Comparison of ENCODE assay signal across 15 cellular contexts in genomic region chr17:82288602-82288927, GRCh38. TPM values are rescaled to one million over a fixed set of nuclear protein-coding genes. Genes with fewer than 3 reads are reported as not detected.
DNase-seq lines count a peak whose midpoint lies in the region; ATAC-seq and TF ChIP-seq lines count a peak whose summit lies in the region.
"Had no signal": no experiment of that assay in that cellular context is flagged by ENCODE, and none has a peak within 500 bp of the region (broad histone marks: within the 10 kb centered on the region; RNA-seq: fewer than 3 reads in every experiment).

No MANE protein-coding gene starts in this region.

- no peak for TF ChIP-seq POLR2A in spleen (IDR thresholded peaks at IDR 0.05)

- ATAC-seq in lower lobe of right lung (peak in 1 of 2 donors; percentile 0), HG03521 (IDR thresholded peaks at IDR 0.05; ENCODE audit: unreplicated experiment) (no peak)
- ATAC-seq: activated CD4-positive, CD25-positive, alpha-beta regulatory T cell treated with anti-CD3 and anti-CD28 coated beads, Interleukin-2, amount 50 U/mL, for 24 hours had no signal

- peaks cover 27% of the 10 kb centered on the region for H3K36me3 Mint-ChIP-seq in Calu3 (ENCODE audit: insufficient read depth, unreplicated experiment)
- H3K36me3 Mint-ChIP-seq: activated naive CD8-positive, alpha-beta T cell treated with anti-CD3 and anti-CD28 coated beads, Interleukin-2, amount 10 ng/mL, durations not matched to agents 7 days and 5 days had no signal

- H3K4me3 ChIP-seq in SJSA1 (no peak overlapping the region), lower lobe of right lung (no peak overlapping the region), stomach smooth muscle (ENCODE audit: low read length in 2 of 2) (no peak overlapping the region), spleen (no peak overlapping the region)
- H3K4me3 ChIP-seq: tibial nerve had no signal

- H3K9me3 ChIP-seq in SJSA1 (replicated peaks) = no peaks in the 10 kb centered on the region
- no peaks in the 10 kb centered on the region for H3K9me3 ChIP-seq in lower lobe of right lung
- H3K9me3 ChIP-seq in stomach smooth muscle (ENCODE audit: control insufficient read depth in 2 of 2, low read length in 2 of 2) = no peaks in the 10 kb centered on the region
- H3K9me3 ChIP-seq in spleen = no peaks in the 10 kb centered on the region
- H3K9me3 ChIP-seq: tibial nerve had no signal

- no peaks in the 10 kb centered on the region for H3K27me3 ChIP-seq in SJSA1 (replicated peaks)
- H3K27me3 ChIP-seq in lower lobe of right lung (ENCODE audit: low read depth) = no peaks in the 10 kb centered on the region
- no peaks in the 10 kb centered on the region for H3K27me3 ChIP-seq in stomach smooth muscle (ENCODE audit: control insufficient read depth in 1 of 2, insufficient read depth in 2 of 2, low read length in 2 of 2)
- H3K27me3 ChIP-seq in spleen (replicated peaks in 1 of 7) = no peaks in the 10 kb centered on the region
- H3K27me3 ChIP-seq: tibial nerve had no signal

- peak overlapping the region; percentile 64 for H3K4me3 Mint-ChIP-seq in Calu3 (ENCODE audit: low read depth, unreplicated experiment)
- H3K4me3 Mint-ChIP-seq: activated naive CD8-positive, alpha-beta T cell treated with anti-CD3 and anti-CD28 coated beads, Interleukin-2, amount 10 ng/mL, durations not matched to agents 7 days and 5 days had no signal

- no peak for DNase-seq in Calu3
- DNase-seq in SJSA1 (ENCODE audit: low read depth in 1 of 2, low spot score in 2 of 2) = no peak
- DNase-seq in lower lobe of right lung = no peak
- no peak for DNase-seq in activated CD4-positive, alpha-beta T cell treated with anti-CD3 and anti-CD28 coated beads, Interleukin-2, amount 50 U/mL, for 4 hours
- DNase-seq in spleen = no peak
- no peak for DNase-seq in anterior cingulate cortex (lab: John Stamatoyannopoulos, UW)
- DNase-seq: activated naive CD8-positive, alpha-beta T cell treated with anti-CD3 and anti-CD28 coated beads, Interleukin-2, amount 10 ng/mL, durations not matched to agents 7 days and 5 days; CD4-positive, alpha-beta T cell; NCI-H1092 had no signal

- H3K9ac ChIP-seq in stomach smooth muscle (ENCODE audit: low read length in 2 of 2) = peak overlapping the region in 1 of 2 donors; percentile 29

- H3K9me3 Mint-ChIP-seq in Calu3 (ENCODE audit: low read depth, unreplicated experiment) = no peaks in the 10 kb centered on the region
- H3K9me3 Mint-ChIP-seq: activated naive CD8-positive, alpha-beta T cell treated with anti-CD3 and anti-CD28 coated beads, Interleukin-2, amount 10 ng/mL, durations not matched to agents 7 days and 5 days; CD4-positive, alpha-beta T cell; neural crest cell had no signal

- H3K36me3 ChIP-seq in SJSA1 (peaks cover 1% of the 10 kb centered on the region), lower lobe of right lung (no peaks in the 10 kb centered on the region), stomach smooth muscle (ENCODE audit: control insufficient read depth in 2 of 2, insufficient read depth in 2 of 2, low read length in 2 of 2) (no peaks in the 10 kb centered on the region), spleen (no peaks in the 10 kb centered on the region)
- H3K36me3 ChIP-seq: tibial nerve had no signal

- 92 to 98% (median 93%) methylated on average over 7 of the region's 7 CpGs for WGBS in spleen, 5 donors

- peak overlapping the region; percentile 78 for H3K27ac ChIP-seq in SJSA1
- H3K27ac ChIP-seq in lower lobe of right lung = peak overlapping the region; percentile 71
- H3K27ac ChIP-seq in stomach smooth muscle (ENCODE audit: low read length) = peak overlapping the region; percentile 53
- H3K27ac ChIP-seq in spleen = peak overlapping the region in 3 of 8 donors; percentile 29 to 55 (median 33)

- TF ChIP-seq CTCF in Calu3 (IDR thresholded peaks at IDR 0.05; ENCODE audit: unreplicated experiment) (no peak), lower lobe of right lung (IDR thresholded peaks at IDR 0.05) (no peak), spleen (IDR thresholded peaks at IDR 0.05 in 8 of 11, conservative IDR thresholded peaks at IDR 0.05 in 3 of 11) (no peak)

- peaks cover 38% of the 10 kb centered on the region for H3K4me1 ChIP-seq in SJSA1 (replicated peaks)
- peaks cover 45% of the 10 kb centered on the region for H3K4me1 ChIP-seq in lower lobe of right lung
- H3K4me1 ChIP-seq in stomach smooth muscle (ENCODE audit: control insufficient read depth, insufficient read depth, low read length) = peaks cover 28% of the 10 kb centered on the region
- peaks cover 0 to 36% (median 17%) of the 10 kb centered on the region in 6 donors for H3K4me1 ChIP-seq in spleen

- H3K4me1 Mint-ChIP-seq in Calu3 (ENCODE audit: low read depth, unreplicated experiment) = peaks cover 17% of the 10 kb centered on the region

- intact Hi-C loops in Calu3 (cut with micrococcal nuclease; ENCODE audit: unreplicated experiment) (no loop called here), lower lobe of right lung (cut with DNase I) (no loop called here), spleen (cut with DNase I; ENCODE audit: low total_unique reads) (no loop called here)

- no TSS peak for BruUV-seq in Calu3 (replicated peaks; lab: Mats Ljungman, UMichigan)

- no peak overlapping the region for H3K27ac Mint-ChIP-seq in Calu3 (ENCODE audit: unreplicated experiment)
- H3K27ac Mint-ChIP-seq: activated naive CD8-positive, alpha-beta T cell treated with anti-CD3 and anti-CD28 coated beads, Interleukin-2, amount 10 ng/mL, durations not matched to agents 7 days and 5 days; CD4-positive, alpha-beta T cell had no signal

- CTCF ChIA-PET in Calu3 (lab: Charles Lee) = interaction anchor here (1.6 kb wide), 1 partner anchor 13 kb away, joined by 3 read pairs; no protein-coding TSS in a partner anchor

- H3K27me3 Mint-ChIP-seq in Calu3 (ENCODE audit: unreplicated experiment) = no peaks in the 10 kb centered on the region
- H3K27me3 Mint-ChIP-seq: CD4-positive, alpha-beta T cell had no signal

RNA-seq across cellular contexts. Expression of gene CSNK1D, which starts 15.1 kb away (rescaled TPM):
- 157 and 160 TPM in 2 replicates for total RNA-seq in Calu3 (2022)
- total RNA-seq in SJSA1 (2014; rRNA removed; shearing (Covaris generic)) = 26.0 and 33.7 TPM in 2 replicates
- 146 TPM for total RNA-seq in lower lobe of right lung
- 100 to 1,000 TPM in 5 of 7 donors, 10 to 100 TPM in 2; 74.3 to 216 (median 160) TPM for total RNA-seq in spleen
- polyA plus RNA-seq in spleen = 100 to 1,000 TPM in 1 of 3 donors, 10 to 100 TPM in 2; 46.5 to 122 (median 67.2) TPM

RNA-seq across cellular contexts. Expression of gene CD7, which starts 28.8 kb away (rescaled TPM):
- total RNA-seq in Calu3 (2022) (0.34 TPM in 1 of 2 replicates, not detected in the other), lower lobe of right lung (7.1 TPM), spleen (10 to 100 TPM; 18.9 to 60.1 (median 39.4) TPM)
- total RNA-seq in SJSA1 (2014; rRNA removed; shearing (Covaris generic)) = not detected in 2 replicates
- polyA plus RNA-seq in spleen = 10 to 100 TPM; 14.8 to 24.5 (median 16.1) TPM
- total RNA-seq: cerebellum, neural crest cell had no signal

RNA-seq across cellular contexts. Expression of gene SECTM1, which starts 45.0 kb away (rescaled TPM):
- total RNA-seq in Calu3 (2022) = 10.4 and 13.4 TPM in 2 replicates
- 5.3 and 6.3 TPM in 2 replicates for total RNA-seq in SJSA1 (2014; rRNA removed; shearing (Covaris generic))
- total RNA-seq in lower lobe of right lung = 44.5 TPM
- total RNA-seq in spleen = 100 to 1,000 TPM in 1 of 7 donors, 10 to 100 TPM in 6; 55.6 to 141 (median 66.6) TPM
- 10 to 100 TPM in 1 of 3 donors, 1 to 10 TPM in 2; 6.0 to 15.2 (median 7.0) TPM for polyA plus RNA-seq in spleen
- total RNA-seq: neural crest cell had no signal

RNA-seq across cellular contexts. Expression of gene SLC16A3, which starts 59.7 kb away (rescaled TPM):
- total RNA-seq in Calu3 (2022) (44.7 and 47.2 TPM in 2 replicates), lower lobe of right lung (81.9 TPM), spleen (100 to 1,000 TPM in 3 of 7 donors, 10 to 100 TPM in 4; 41.7 to 185 (median 91.6) TPM)
- 149 and 249 TPM in 2 replicates for total RNA-seq in SJSA1 (2014; rRNA removed; shearing (Covaris generic))
- 10 to 100 TPM; 11.1 to 28.2 (median 16.5) TPM for polyA plus RNA-seq in spleen
